In genomic region chr6:56804996-56805395, GRCh38 we compare ENCODE assay signal across 13 cellular contexts.
DNase-seq lines count a peak whose midpoint lies in the region; TF ChIP-seq lines count a peak whose summit lies in the region.
"Had no signal": no experiment of that assay in that cellular context is flagged by ENCODE, and none has a peak within 500 bp of the region (broad histone marks: within the 10 kb centered on the region; RNA-seq: fewer than 3 reads in every experiment).

No MANE protein-coding gene starts in this region.

- intact Hi-C loops in activated T-helper 1 cell treated with anti-CD3 and anti-CD28 coated beads, Interleukin-12 subunit alpha, Interleukin-12 subunit beta, Interleukin-2, Interleukin-4 antibody, amounts not matched to agents 30 ng/mL and 10 ng/mL and 1 ng/mL, durations not matched to agents 14 hours and 24 hours and 36 hours (cut with micrococcal nuclease), result no loop called here

- no peak overlapping the region for H3K4me3 Mint-ChIP-seq in osteocyte (ENCODE audit: unreplicated experiment)
- H3K4me3 Mint-ChIP-seq in endothelial cell (ENCODE audit: unreplicated experiment), result no peak overlapping the region
- H3K4me3 Mint-ChIP-seq in activated T-helper 1 cell treated with anti-CD3 and anti-CD28 coated beads, Interleukin-12 subunit alpha, Interleukin-12 subunit beta, Interleukin-2, Interleukin-4 antibody, amounts not matched to agents 30 ng/mL and 10 ng/mL and 1 ng/mL, durations not matched to agents 14 hours and 24 hours and 36 hours, result no peak overlapping the region
- H3K4me3 Mint-ChIP-seq: activated naive CD8-positive, alpha-beta T cell treated with anti-CD3 and anti-CD28 coated beads, Interleukin-2, amount 10 ng/mL, durations not matched to agents 7 days and 5 days had no signal

- no peaks in the 10 kb centered on the region for H3K27me3 ChIP-seq in WERI-Rb-1 (ENCODE audit: insufficient read depth, low read depth, severe bottlenecking)
- H3K27me3 ChIP-seq: thyroid gland had no signal

- in situ Hi-C loops in G401 (cut with HindIII; ENCODE audit: low sequenced_read_pairs), result no loop called here

- H3K4me3 ChIP-seq in epithelial cell of esophagus (ENCODE audit: low read length) (no peak overlapping the region), WERI-Rb-1 (ENCODE audit: low read depth, low read length) (no peak overlapping the region)
- H3K4me3 ChIP-seq: thyroid gland had no signal

- H3K4me1 Mint-ChIP-seq in osteocyte (ENCODE audit: unreplicated experiment) (peaks cover 67% of the 10 kb centered on the region), endothelial cell (ENCODE audit: unreplicated experiment) (peaks cover 18% of the 10 kb centered on the region)
- H3K4me1 Mint-ChIP-seq in activated T-helper 1 cell treated with anti-CD3 and anti-CD28 coated beads, Interleukin-12 subunit alpha, Interleukin-12 subunit beta, Interleukin-2, Interleukin-4 antibody, amounts not matched to agents 30 ng/mL and 10 ng/mL and 1 ng/mL, durations not matched to agents 14 hours and 24 hours and 36 hours (ENCODE audit: low read depth), result no peaks in the 10 kb centered on the region
- H3K4me1 Mint-ChIP-seq: activated naive CD8-positive, alpha-beta T cell treated with anti-CD3 and anti-CD28 coated beads, Interleukin-2, amount 10 ng/mL, durations not matched to agents 7 days and 5 days had no signal

- H3K27me3 Mint-ChIP-seq in osteocyte (ENCODE audit: unreplicated experiment) (no peaks in the 10 kb centered on the region), endothelial cell (ENCODE audit: unreplicated experiment) (no peaks in the 10 kb centered on the region)
- H3K27me3 Mint-ChIP-seq in activated T-helper 1 cell treated with anti-CD3 and anti-CD28 coated beads, Interleukin-12 subunit alpha, Interleukin-12 subunit beta, Interleukin-2, Interleukin-4 antibody, amounts not matched to agents 30 ng/mL and 10 ng/mL and 1 ng/mL, durations not matched to agents 14 hours and 24 hours and 36 hours (ENCODE audit: insufficient read depth), result peaks cover 2% of the 10 kb centered on the region

- H3K9me3 Mint-ChIP-seq in osteocyte (ENCODE audit: unreplicated experiment), result no peaks in the 10 kb centered on the region
- no peaks in the 10 kb centered on the region for H3K9me3 Mint-ChIP-seq in endothelial cell (ENCODE audit: unreplicated experiment)
- H3K9me3 Mint-ChIP-seq in activated T-helper 1 cell treated with anti-CD3 and anti-CD28 coated beads, Interleukin-12 subunit alpha, Interleukin-12 subunit beta, Interleukin-2, Interleukin-4 antibody, amounts not matched to agents 30 ng/mL and 10 ng/mL and 1 ng/mL, durations not matched to agents 14 hours and 24 hours and 36 hours, result no peaks in the 10 kb centered on the region
- H3K9me3 Mint-ChIP-seq: activated naive CD8-positive, alpha-beta T cell treated with anti-CD3 and anti-CD28 coated beads, Interleukin-2, amount 10 ng/mL, durations not matched to agents 7 days and 5 days had no signal

- peak; percentile 34 for DNase-seq in GM04503 (ENCODE audit: low read depth)
- DNase-seq in RPMI7951 (ENCODE audit: low read depth), result peak; percentile 17
- peak; percentile 83 for DNase-seq in epithelial cell of esophagus (ENCODE audit: low read depth)
- no peak for DNase-seq in osteocyte (ENCODE audit: extremely low spot score, unreplicated experiment)
- DNase-seq in endothelial cell (ENCODE audit: low spot score), result no peak
- no peak for DNase-seq in activated T-helper 1 cell treated with anti-CD3 and anti-CD28 coated beads, Interleukin-12 subunit alpha, Interleukin-12 subunit beta, Interleukin-2, Interleukin-4 antibody, amounts not matched to agents 30 ng/mL and 10 ng/mL and 1 ng/mL, durations not matched to agents 14 hours and 24 hours and 36 hours (ENCODE audit: low spot score)
- DNase-seq in WERI-Rb-1, result no peak
- no peak for DNase-seq in G401 (ENCODE audit: low spot score)
- DNase-seq: activated naive CD8-positive, alpha-beta T cell treated with anti-CD3 and anti-CD28 coated beads, Interleukin-2, amount 10 ng/mL, durations not matched to agents 7 days and 5 days; NCI-H1105; NK-92 treated with Interleukin-12 subunit alpha and Interleukin-12 subunit beta, amount 100 ng/mL, for 24 hours; thyroid gland had no signal

- peak overlapping the region; percentile 63 for H3K27ac Mint-ChIP-seq in osteocyte (ENCODE audit: unreplicated experiment)
- H3K27ac Mint-ChIP-seq in endothelial cell (ENCODE audit: unreplicated experiment), result no peak overlapping the region
- no peak overlapping the region for H3K27ac Mint-ChIP-seq in activated T-helper 1 cell treated with anti-CD3 and anti-CD28 coated beads, Interleukin-12 subunit alpha, Interleukin-12 subunit beta, Interleukin-2, Interleukin-4 antibody, amounts not matched to agents 30 ng/mL and 10 ng/mL and 1 ng/mL, durations not matched to agents 14 hours and 24 hours and 36 hours
- H3K27ac Mint-ChIP-seq: activated naive CD8-positive, alpha-beta T cell treated with anti-CD3 and anti-CD28 coated beads, Interleukin-2, amount 10 ng/mL, durations not matched to agents 7 days and 5 days had no signal

- H3K9me3 ChIP-seq in WERI-Rb-1 (ENCODE audit: severe bottlenecking), result no peaks in the 10 kb centered on the region
- H3K9me3 ChIP-seq: thyroid gland had no signal

- TF ChIP-seq CTCF in epithelial cell of esophagus (IDR thresholded peaks at IDR 0.05; ENCODE audit: insufficient read depth, low read depth, low read length, missing control alignments) (no peak), osteocyte (IDR thresholded peaks at IDR 0.05) (no peak), endothelial cell (IDR thresholded peaks at IDR 0.05; ENCODE audit: unreplicated experiment) (no peak), WERI-Rb-1 (IDR thresholded peaks at IDR 0.05; ENCODE audit: low read depth, low read length) (no peak)

- no peaks in the 10 kb centered on the region for H3K36me3 ChIP-seq in WERI-Rb-1
- H3K36me3 ChIP-seq: thyroid gland had no signal

- no peak overlapping the region for H3K27ac ChIP-seq in WERI-Rb-1
- H3K27ac ChIP-seq: parathyroid adenoma, thyroid gland had no signal

- H3K36me3 Mint-ChIP-seq in osteocyte (ENCODE audit: unreplicated experiment), result no peaks in the 10 kb centered on the region
- no peaks in the 10 kb centered on the region for H3K36me3 Mint-ChIP-seq in endothelial cell (ENCODE audit: low read depth, unreplicated experiment)
- no peaks in the 10 kb centered on the region for H3K36me3 Mint-ChIP-seq in activated T-helper 1 cell treated with anti-CD3 and anti-CD28 coated beads, Interleukin-12 subunit alpha, Interleukin-12 subunit beta, Interleukin-2, Interleukin-4 antibody, amounts not matched to agents 30 ng/mL and 10 ng/mL and 1 ng/mL, durations not matched to agents 14 hours and 24 hours and 36 hours (ENCODE audit: low read depth)
- H3K36me3 Mint-ChIP-seq: activated naive CD8-positive, alpha-beta T cell treated with anti-CD3 and anti-CD28 coated beads, Interleukin-2, amount 10 ng/mL, durations not matched to agents 7 days and 5 days had no signal

Comparison
In these comparisons a context has a peak if more than half of its experiments do, and no peak if none do; other contexts are left out.
1. DNase-seq: peak in GM04503 (single experiment), RPMI7951 (single experiment) and epithelial cell of esophagus (single experiment); none in osteocyte (single experiment), endothelial cell (single experiment), activated T-helper 1 cell treated with anti-CD3 and anti-CD28 coated beads, Interleukin-12 subunit alpha, Interleukin-12 subunit beta, Interleukin-2, Interleukin-4 antibody, amounts not matched to agents 30 ng/mL and 10 ng/mL and 1 ng/mL, durations not matched to agents 14 hours and 24 hours and 36 hours (single experiment), WERI-Rb-1 (single experiment) and G401 (single experiment).